Comparison of ENCODE assay signal across 24 cellular contexts in the genomic region with DNA sequence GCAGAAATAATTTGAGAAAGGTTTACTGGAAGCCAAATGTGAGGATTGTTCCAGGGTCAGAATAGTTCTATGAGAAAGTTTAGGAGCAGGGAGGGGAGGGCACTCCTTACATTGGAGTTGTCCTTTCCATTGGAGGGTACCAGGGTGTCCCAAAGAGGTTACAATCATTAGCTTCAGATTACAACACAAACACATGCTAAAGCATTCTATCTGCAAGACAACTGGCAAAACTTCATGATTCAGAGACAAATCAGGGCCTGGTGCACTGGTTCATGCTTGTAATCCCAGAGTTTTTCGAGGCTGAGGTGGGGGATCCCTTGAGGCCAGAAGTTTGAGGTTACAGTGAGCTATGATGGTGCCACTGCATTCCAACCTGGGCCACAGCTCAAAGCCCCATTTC.
"Had no signal": no experiment of that assay in that cellular context is flagged by ENCODE, and none has a peak within 500 bp of the region (broad histone marks: within the 10 kb centered on the region; RNA-seq: fewer than 3 reads in every experiment).

No MANE protein-coding gene starts in this region.

- DNase-seq: hypothalamus; immature natural killer cell; kidney; left colon; left ventricle myocardium inferior; mesendoderm; naive B cell; natural killer cell; nucleus accumbens; psoas muscle; right lobe of liver; stimulated activated CD4-positive, alpha-beta T cell treated with anti-CD3 and anti-CD28 coated beads, Interleukin-1b, Interleukin-23, amount 100 ng/mL, for 48 hours; stimulated activated CD4-positive, alpha-beta T cell treated with anti-CD3 and anti-CD28 coated beads, Interleukin-2, amount 100 ng/mL, for 48 hours; stimulated activated CD4-positive, alpha-beta T cell treated with anti-CD3 and anti-CD28 coated beads, Interleukin-4, amount 100 ng/mL, for 4 hours; stimulated activated CD8-positive, alpha-beta memory T cell treated with anti-CD3 and anti-CD28 coated beads, Interleukin-4, amount 100 ng/mL, for 48 hours; stimulated activated naive CD4-positive, alpha-beta T cell treated with Interleukin-2 at 50 U/mL for 16 hours; stimulated activated naive CD8-positive, alpha-beta T cell treated with anti-CD3 and anti-CD28 coated beads, Interleukin-15, amount 100 ng/mL, for 72 hours; substantia nigra; uterus had no signal

- H3K36me3 ChIP-seq: left ventricle myocardium inferior, tibial nerve, uterus had no signal

- ATAC-seq: left colon; natural killer cell; psoas muscle; right lobe of liver; stimulated activated memory B cell treated with anti-CD40 and anti-IgM and Interleukin-4, amounts not matched to agents 10 μg/mL and 1 μg/mL and 100 μg/mL, for 72 hours; stimulated activated naive CD8-positive, alpha-beta T cell treated with anti-CD3 and anti-CD28 coated beads, Interleukin-15, amount 100 ng/mL, for 72 hours had no signal

- H3K27me3 ChIP-seq: right lobe of liver, uterus had no signal

- H3K27ac ChIP-seq: left ventricle myocardium inferior, parathyroid adenoma, psoas muscle, right lobe of liver, tibial nerve, uterus had no signal

- H3K9me3 ChIP-seq: left ventricle myocardium inferior, psoas muscle, right lobe of liver, tibial nerve, uterus had no signal

- H3K79me2 ChIP-seq: parathyroid adenoma had no signal

- H3K4me1 ChIP-seq: uterus had no signal

- H3K4me3 ChIP-seq: left ventricle myocardium inferior, lung, psoas muscle, right lobe of liver, smooth muscle cell, tibial nerve, uterus had no signal

- H2AFZ ChIP-seq: parathyroid adenoma had no signal

- H3K4me2 ChIP-seq: smooth muscle cell had no signal
